In the genomic region with DNA sequence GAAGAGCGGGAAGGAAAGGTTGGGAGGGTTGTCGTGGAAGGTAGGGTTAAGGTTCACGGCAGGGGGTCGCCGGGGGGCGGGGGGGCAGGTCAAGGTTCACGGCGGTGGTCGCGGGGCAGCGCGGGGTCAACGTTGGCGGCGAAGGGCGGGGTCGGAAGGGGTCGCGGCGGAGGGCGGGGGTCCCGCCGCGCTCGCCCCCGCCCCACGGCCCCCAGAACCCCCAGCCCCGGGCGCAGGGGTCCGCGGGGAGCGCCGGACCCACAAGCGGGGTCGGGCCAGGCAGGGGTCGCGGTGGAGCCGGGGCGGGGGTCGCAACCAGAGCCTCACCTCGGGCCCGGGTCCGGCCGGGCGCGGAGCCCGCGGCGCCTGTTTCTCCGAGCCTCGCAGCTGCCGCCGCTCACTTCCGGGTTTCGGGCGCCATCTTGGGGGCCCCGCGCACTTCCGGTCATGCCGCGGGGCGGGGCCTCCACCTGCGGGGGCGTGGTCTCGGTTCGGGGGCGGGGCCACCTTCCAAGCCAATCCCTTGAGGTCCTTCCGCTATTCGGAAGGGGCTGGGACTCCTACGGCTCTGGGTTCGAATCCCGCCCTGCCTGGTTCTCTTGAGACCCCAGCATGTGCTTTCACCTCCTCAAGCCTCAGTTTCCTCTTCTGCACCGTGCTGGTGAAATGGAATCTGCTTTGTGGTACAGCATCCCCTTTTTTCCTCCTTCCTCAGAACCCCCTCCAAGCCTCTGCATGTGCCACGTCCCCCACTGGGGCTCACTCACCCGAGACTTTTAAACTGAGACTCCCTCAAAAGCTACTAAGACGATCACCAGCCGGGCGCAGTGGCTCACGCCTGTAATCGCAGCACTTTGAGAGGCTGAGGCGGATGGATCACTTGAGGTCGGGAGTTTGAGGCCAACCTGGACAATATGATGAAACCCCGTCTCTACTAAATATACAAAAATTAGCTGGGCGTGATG, we compare ENCODE assay signal across 8 cellular contexts. TPM values are rescaled to one million over a fixed set of nuclear protein-coding genes. Genes with fewer than 3 reads are reported as not detected.
DNase-seq lines count a peak whose midpoint lies in the region; ATAC-seq, FAIRE-seq and TF ChIP-seq lines count a peak whose summit lies in the region.

A gene with protein sequence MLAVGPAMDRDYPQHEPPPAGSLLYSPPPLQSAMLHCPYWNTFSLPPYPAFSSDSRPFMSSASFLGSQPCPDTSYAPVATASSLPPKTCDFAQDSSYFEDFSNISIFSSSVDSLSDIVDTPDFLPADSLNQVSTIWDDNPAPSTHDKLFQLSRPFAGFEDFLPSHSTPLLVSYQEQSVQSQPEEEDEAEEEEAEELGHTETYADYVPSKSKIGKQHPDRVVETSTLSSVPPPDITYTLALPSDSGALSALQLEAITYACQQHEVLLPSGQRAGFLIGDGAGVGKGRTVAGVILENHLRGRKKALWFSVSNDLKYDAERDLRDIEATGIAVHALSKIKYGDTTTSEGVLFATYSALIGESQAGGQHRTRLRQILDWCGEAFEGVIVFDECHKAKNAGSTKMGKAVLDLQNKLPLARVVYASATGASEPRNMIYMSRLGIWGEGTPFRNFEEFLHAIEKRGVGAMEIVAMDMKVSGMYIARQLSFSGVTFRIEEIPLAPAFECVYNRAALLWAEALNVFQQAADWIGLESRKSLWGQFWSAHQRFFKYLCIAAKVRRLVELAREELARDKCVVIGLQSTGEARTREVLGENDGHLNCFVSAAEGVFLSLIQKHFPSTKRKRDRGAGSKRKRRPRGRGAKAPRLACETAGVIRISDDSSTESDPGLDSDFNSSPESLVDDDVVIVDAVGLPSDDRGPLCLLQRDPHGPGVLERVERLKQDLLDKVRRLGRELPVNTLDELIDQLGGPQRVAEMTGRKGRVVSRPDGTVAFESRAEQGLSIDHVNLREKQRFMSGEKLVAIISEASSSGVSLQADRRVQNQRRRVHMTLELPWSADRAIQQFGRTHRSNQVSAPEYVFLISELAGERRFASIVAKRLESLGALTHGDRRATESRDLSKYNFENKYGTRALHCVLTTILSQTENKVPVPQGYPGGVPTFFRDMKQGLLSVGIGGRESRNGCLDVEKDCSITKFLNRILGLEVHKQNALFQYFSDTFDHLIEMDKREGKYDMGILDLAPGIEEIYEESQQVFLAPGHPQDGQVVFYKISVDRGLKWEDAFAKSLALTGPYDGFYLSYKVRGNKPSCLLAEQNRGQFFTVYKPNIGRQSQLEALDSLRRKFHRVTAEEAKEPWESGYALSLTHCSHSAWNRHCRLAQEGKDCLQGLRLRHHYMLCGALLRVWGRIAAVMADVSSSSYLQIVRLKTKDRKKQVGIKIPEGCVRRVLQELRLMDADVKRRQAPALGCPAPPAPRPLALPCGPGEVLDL (N-terminal part only) (minus strand): TSS at position 424 of the 965 bp plus-strand sequence. CDS start 19,992 bp downstream, outside the sequence.

- in situ Hi-C loops in K562 (cut with MboI): no loop called here

- FAIRE-seq in K562 (lab: Jason Lieb, UNC): peak; percentile 86

- H3K4me3 ChIP-seq in K562 (peak within 1 kb of the TSS; percentile 88), iPS DF 6.9 (ENCODE audit: low read length) (peak within 1 kb of the TSS; percentile 67), sigmoid colon (peak within 1 kb of the TSS; percentile 49 to 97 (median 87))

- peak within 1 kb of the TSS; percentile 88 for H3K4me2 ChIP-seq in K562 (ENCODE audit: insufficient read depth, low read length)

- peaks cover 12% of the 10 kb centered on the region for H4K20me1 ChIP-seq in K562 (replicated peaks; ENCODE audit: control insufficient read depth, insufficient read depth, low read length)

- H3K4me1 ChIP-seq in K562 (replicated peaks in 1 of 2; ENCODE audit: control insufficient read depth in 2 of 2, insufficient read depth in 2 of 2, low read length in 2 of 2) (peaks cover 33 to 68% of the 10 kb centered on the region in 2 experiments), iPS DF 6.9 (ENCODE audit: control insufficient read depth, insufficient read depth, low read length) (peaks cover 7% of the 10 kb centered on the region), sigmoid colon (peaks cover 0 to 50% (median 40%) of the 10 kb centered on the region in 4 donors)

- H3K27ac ChIP-seq in K562 (ENCODE audit: extremely low read depth, low read depth, low read length) (peak within 1 kb of the TSS; percentile 93), iPS DF 6.9 (ENCODE audit: low read length) (no peak within 1 kb of the TSS), sigmoid colon (peak within 1 kb of the TSS; percentile 82 to 99 (median 96))

- BruUV-seq in K562 (replicated peaks; lab: Mats Ljungman, UMichigan): TSS peak; percentile 93

- 24% methylated on average over 31 of the region's 84 CpGs for WGBS in K562 (ENCODE audit: insufficient coverage, low coverage, missing lambda C conversion rate)
- WGBS in iPS DF 6.9 (ENCODE audit: insufficient coverage, insufficient read length): no CpG with 5 or more reads among the region's 84 CpGs
- 11 to 13% methylated on average over 84 of the region's 84 CpGs for WGBS in sigmoid colon, 2 donors

- H3K9me1 ChIP-seq in K562 (ENCODE audit: control insufficient read depth, insufficient read depth, low read length): no peaks in the 10 kb centered on the region

- peaks cover 50% of the 10 kb centered on the region for H3K79me2 ChIP-seq in K562 (ENCODE audit: control insufficient read depth, insufficient read depth, low read length)

- TF ChIP-seq POLR2A in K562 (conservative IDR thresholded peaks at IDR 0.05) (peak; percentile 78), sigmoid colon (IDR thresholded peaks at IDR 0.05) (peak; percentile 20 to 28)

- peak within 1 kb of the TSS; percentile 82 for H2AFZ ChIP-seq in K562 (ENCODE audit: low read depth, low read length)

- no peak for TF ChIP-seq EP300 in K562 (IDR thresholded peaks at IDR 0.05; ENCODE audit: low read length)
- TF ChIP-seq EP300 in sigmoid colon (IDR thresholded peaks at IDR 0.05): no peak

- H3K9me3 ChIP-seq in K562 (replicated peaks; ENCODE audit: control insufficient read depth, insufficient read depth, low read depth, low read length): no peaks in the 10 kb centered on the region
- H3K9me3 ChIP-seq in iPS DF 6.9 (ENCODE audit: control insufficient read depth, insufficient read depth, low read length): no peaks in the 10 kb centered on the region
- H3K9me3 ChIP-seq in sigmoid colon: no peaks in the 10 kb centered on the region

- peak; percentile 51 for ATAC-seq in HG02610 (IDR thresholded peaks at IDR 0.05; ENCODE audit: unreplicated experiment)
- peak; percentile 88 for ATAC-seq in K562
- no peak for ATAC-seq in GM18519 (IDR thresholded peaks at IDR 0.05; ENCODE audit: low FRiP score, unreplicated experiment)

- POLR2A ChIA-PET in K562 (lab: Yijun Ruan, JAX): interaction anchor here (0.7 kb wide), 1 partner anchor 18 kb away, joined by 3 read pairs; no protein-coding TSS in a partner anchor

- intact Hi-C loops in K562 (cut with micrococcal nuclease) (no loop called here), sigmoid colon (cut with DNase I) (loop anchor here (2.0 to 10.0 kb wide), 4 partner anchors 42 to 249 kb away; a partner anchor contains a TSS)

- TF ChIP-seq CTCF in K562 (IDR thresholded peaks at IDR 0.05 in 2 of 3, conservative IDR thresholded peaks at IDR 0.05 in 1 of 3; ENCODE audit: insufficient read depth in 2 of 3, low read depth in 1 of 3, low read length in 3 of 3): no peak
- TF ChIP-seq CTCF in sigmoid colon (IDR thresholded peaks at IDR 0.05): no peak

- H3K36me3 ChIP-seq in K562 (ENCODE audit: control insufficient read depth, insufficient read depth, low read length) (peaks cover 24% of the 10 kb centered on the region; the same call in 2 of the 3 replicates), iPS DF 6.9 (ENCODE audit: control insufficient read depth, insufficient read depth, low read length) (no peaks in the 10 kb centered on the region), sigmoid colon (no peaks in the 10 kb centered on the region)

- DNase-seq in DMS79 treated with DMSO at 0.1 percent for 48 hours (lab: John Stamatoyannopoulos, UW) (peak; percentile 44), NCI-H2081 (lab: John Stamatoyannopoulos, UW) (peak; percentile 71 to 80), UCSD-AML1 (lab: John Stamatoyannopoulos, UW; ENCODE audit: unreplicated experiment) (peak; percentile 93), K562 (ENCODE audit: extremely low read depth in 1 of 4, low spot score in 3 of 4) (peak; percentile 93 to 99 (median 98)), iPS DF 6.9 (ENCODE audit: low read depth, low spot score) (peak; percentile 45), sigmoid colon (peak; percentile 96)

- CTCF ChIA-PET in K562 (lab: Yijun Ruan, JAX; ENCODE audit: low intra/inter-chr PET ratio): no interaction called here

- peak within 1 kb of the TSS; percentile 86 to 98 for H3K9ac ChIP-seq in K562 (ENCODE audit: insufficient read depth in 1 of 2, low read depth in 2 of 2, low read length in 2 of 2)

- no peak for TF ChIP-seq RAD21 in K562 (CRISPR knock-in tag; conservative IDR thresholded peaks at IDR 0.05 in 1 of 2, IDR thresholded peaks at IDR 0.05 in 1 of 2)

- H3K27me3 ChIP-seq in K562 (ENCODE audit: control insufficient read depth in 2 of 2, insufficient read depth in 2 of 2, low read length in 2 of 2): no peaks in the 10 kb centered on the region
- no peaks in the 10 kb centered on the region for H3K27me3 ChIP-seq in iPS DF 6.9 (ENCODE audit: control insufficient read depth, insufficient read depth, low read length)
- H3K27me3 ChIP-seq in sigmoid colon: no peaks in the 10 kb centered on the region

TF ChIP-seq in K562, 482 proteins besides CTCF, POLR2A, EP300 and RAD21 (continues in another document):
- 0 out of 4 replicates have a peak, but pooled peaks of 1 of the 2 experiments have one; percentile 22 for TF ChIP-seq MCM7 (IDR thresholded peaks at IDR 0.05)

RNA-seq across cellular contexts. Expression of the gene that starts here (rescaled TPM):
- total RNA-seq in K562 (2011; cell fraction: chromatin; rRNA removed; ENCODE audit: low replicate concordance): 26.2 and 103 TPM in 2 replicates
- total RNA-seq in K562 (2011; cell fraction: nucleolus; rRNA removed): 64.1 and 67.7 TPM in 2 replicates
- total RNA-seq in K562 (2011; cell fraction: nucleoplasm; rRNA removed): 28.6 and 30.7 TPM in 2 replicates
- total RNA-seq in K562 (2014; rRNA removed): 18.6 and 23.1 TPM in 2 replicates
- total RNA-seq in K562 (2014; rRNA removed; fragmentation: Illumina TruSeq; extraction: Trizol): 4.0 and 6.3 TPM in 2 replicates
- 6.7 and 7.8 TPM in 2 replicates for total RNA-seq in K562 (2015; rRNA removed; fragmentation: Illumina TruSeq; extraction: Trizol)
- total RNA-seq in K562 (2021): 46.2 and 49.0 TPM in 2 replicates
- 6.7 and 9.3 TPM in 2 replicates for polyA plus RNA-seq in K562 (2011; rRNA removed)
- 7.4 and 14.1 TPM in 2 replicates for polyA plus RNA-seq in K562 (2011; cell fraction: cytosol; rRNA removed)
- polyA plus RNA-seq in K562 (2011; cell fraction: nucleus; rRNA removed): 45.7 and 79.0 TPM in 2 replicates
- polyA plus RNA-seq in K562 (2012): 20.3 and 27.1 TPM in 2 replicates
- polyA plus RNA-seq in K562 (2014; fragmentation: Illumina TruSeq; extraction: Trizol): 5.2 and 13.0 TPM in 2 replicates
- polyA plus RNA-seq in K562 (2014; fragmentation: Nextera tagmentation; extraction: Ambion mirVana): under 1 TPM; 0.01 to 0.04 TPM
- 21.5 and 23.1 TPM in 2 replicates for polyA plus RNA-seq in K562 (2014; rRNA removed)
- 3.7 and 8.1 TPM in 2 replicates for polyA minus RNA-seq in K562 (2011; rRNA and poly(A)+ RNA removed)
- polyA minus RNA-seq in K562 (2011; cell fraction: cytosol; rRNA and poly(A)+ RNA removed): 16.7 and 22.1 TPM in 2 replicates
- 20.7 and 21.3 TPM in 2 replicates for polyA minus RNA-seq in K562 (2011; cell fraction: nucleus; rRNA and poly(A)+ RNA removed)
- total RNA-seq in sigmoid colon: 10 to 100 TPM in 3 of 4 donors, 1 to 10 TPM in 1; 6.8 to 91.9 (median 14.7) TPM
- 10 to 100 TPM; 11.4 to 75.0 (median 14.8) TPM for polyA plus RNA-seq in sigmoid colon

Comparison
In these comparisons a context has a peak if more than half of its experiments do, and no peak if none do; other contexts are left out.
1. DNase-seq: peak in every context shown above with its lines; median percentile 98 in K562; 96 in sigmoid colon; 93 in UCSD-AML1; 76 in NCI-H2081; 45 in iPS DF 6.9; 44 in DMS79 treated with DMSO at 0.1 percent for 48 hours.